8 cellular contexts compared by ENCODE assay signal in the genomic region with DNA sequence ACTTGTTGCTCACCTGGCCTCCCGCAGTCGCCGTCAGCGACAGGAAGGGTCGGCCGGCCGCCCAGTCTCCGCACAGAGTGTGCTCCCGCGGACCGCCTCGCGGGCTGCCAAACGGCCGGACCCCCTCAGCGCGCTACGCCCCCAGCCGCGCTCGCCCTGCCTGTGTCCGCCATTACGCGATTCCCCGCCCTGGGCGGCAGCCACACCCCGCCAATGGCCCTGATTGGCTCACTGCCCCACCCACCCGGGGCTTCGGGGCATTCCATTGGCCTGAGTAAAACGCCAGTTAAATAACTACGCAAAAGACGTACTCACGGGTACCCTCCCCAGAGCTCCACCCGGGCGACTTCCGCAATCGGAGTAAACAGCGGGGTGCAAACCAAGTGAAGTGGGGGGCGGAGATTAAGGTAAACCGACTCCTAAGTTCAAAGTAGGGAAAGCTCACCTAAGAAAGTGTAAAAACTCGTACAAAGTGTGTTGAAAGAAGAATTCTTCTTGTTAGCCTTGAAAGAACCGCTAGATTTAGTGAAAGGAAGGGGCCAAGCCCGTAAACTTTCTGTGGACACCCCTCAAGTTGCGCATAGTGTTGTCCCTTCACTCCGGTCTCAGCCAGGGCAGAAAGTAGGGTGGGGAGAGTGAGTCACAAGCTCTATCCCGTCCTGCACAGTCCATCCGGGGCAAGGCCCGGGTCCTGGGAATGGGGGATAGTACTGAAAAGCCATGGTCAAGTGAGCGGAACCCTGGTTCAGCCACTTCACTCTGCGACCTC. TPM values are rescaled to one million over a fixed set of nuclear protein-coding genes. Genes with fewer than 3 reads are reported as not detected.
DNase-seq lines count a peak whose midpoint lies in the region; ATAC-seq and TF ChIP-seq lines count a peak whose summit lies in the region.

Gene WASF2, minus strand, starts transcription at position 195 of the 769 bp plus-strand sequence. CDS start 61,277 bp downstream, outside the sequence.

- ATAC-seq in GM21737 (IDR thresholded peaks at IDR 0.05; ENCODE audit: unreplicated experiment) (peak; percentile 74), esophagus mucosa (peak; percentile 96)

- peak within 1 kb of the TSS; percentile 91 for H2AFZ ChIP-seq in KMS-11 (ENCODE audit: low read depth)

- peak within 1 kb of the TSS; percentile 86 for H3K27ac ChIP-seq in KMS-11
- peak within 1 kb of the TSS; percentile 98 to 100 (median 99) for H3K27ac ChIP-seq in Peyer's patch
- H3K27ac ChIP-seq in muscle layer of colon (ENCODE audit: low read depth, low read length) = peak within 1 kb of the TSS; percentile 90

- TF ChIP-seq CTCF in KMS-11 (conservative IDR thresholded peaks at IDR 0.05; ENCODE audit: low read depth, low read length) = no peak
- TF ChIP-seq CTCF in Peyer's patch (IDR thresholded peaks at IDR 0.05) = peak in 1 of 6 experiments; percentile 7

- H3K4me3 ChIP-seq in KMS-11 (IDR thresholded peaks at IDR 0.05; ENCODE audit: insufficient read depth, low read depth, low read length) = peak within 1 kb of the TSS; percentile 72
- peak within 1 kb of the TSS; percentile 88 to 100 (median 94) for H3K4me3 ChIP-seq in Peyer's patch
- H3K4me3 ChIP-seq in muscle layer of colon (ENCODE audit: low read depth in 1 of 2, low read length in 2 of 2) = peak within 1 kb of the TSS; percentile 93 to 97

- no peaks in the 10 kb centered on the region for H3K36me3 ChIP-seq in KMS-11 (ENCODE audit: insufficient read depth)
- H3K36me3 ChIP-seq in Peyer's patch = no peaks in the 10 kb centered on the region
- H3K36me3 ChIP-seq in muscle layer of colon (ENCODE audit: insufficient read depth, low read length) = no peaks in the 10 kb centered on the region

- H4K20me1 ChIP-seq in KMS-11 (ENCODE audit: insufficient read depth) = no peaks in the 10 kb centered on the region

- peak; percentile 93 to 97 for TF ChIP-seq POLR2A in Peyer's patch (IDR thresholded peaks at IDR 0.05)

- DNase-seq in DMS53 treated with DMSO at 0.1 percent for 48 hours (lab: John Stamatoyannopoulos, UW; ENCODE audit: unreplicated experiment) = peak; percentile 96
- peak; percentile 97 to 99 (median 97) for DNase-seq in Peyer's patch
- peak; percentile 99 for DNase-seq in activated T-cell treated with anti-CD3 and anti-CD28 coated beads, Interleukin-2, amount 50 U/mL, for 48 hours
- DNase-seq in stimulated activated CD8-positive, alpha-beta memory T cell treated with anti-CD3 and anti-CD28 coated beads, Interleukin-7, amount 100 ng/mL, for 24 hours (ENCODE audit: low read depth) = peak; percentile 94

- peak within 1 kb of the TSS; percentile 63 for H3K4me2 ChIP-seq in KMS-11

- no peaks in the 10 kb centered on the region for H3K9me3 ChIP-seq in Peyer's patch
- H3K9me3 ChIP-seq in muscle layer of colon (ENCODE audit: low read length) = no peaks in the 10 kb centered on the region

- peaks cover 36% of the 10 kb centered on the region for H3K79me2 ChIP-seq in KMS-11 (ENCODE audit: insufficient read depth, low read depth)

- H3K4me1 ChIP-seq in KMS-11 (ENCODE audit: low read depth, poor library complexity, severe bottlenecking) (peaks cover 41% of the 10 kb centered on the region), Peyer's patch (peaks cover 4 to 42% (median 14%) of the 10 kb centered on the region in 4 donors), muscle layer of colon (ENCODE audit: insufficient read depth, low read length) (peaks cover 41% of the 10 kb centered on the region)

- H3K27me3 ChIP-seq in KMS-11 (ENCODE audit: insufficient read depth, low read depth) = no peaks in the 10 kb centered on the region
- H3K27me3 ChIP-seq in Peyer's patch = no peaks in the 10 kb centered on the region
- H3K27me3 ChIP-seq in muscle layer of colon (ENCODE audit: control insufficient read depth in 1 of 2, insufficient read depth in 2 of 2, low read length in 2 of 2) = no peaks in the 10 kb centered on the region

- H3K9ac ChIP-seq in KMS-11 (peak within 1 kb of the TSS; percentile 92), muscle layer of colon (ENCODE audit: low read length) (peak within 1 kb of the TSS; percentile 94)

RNA-seq across cellular contexts. Expression of gene WASF2, which starts in this region (rescaled TPM):
- total RNA-seq in Peyer's patch (10 to 100 TPM; 52.5 to 74.5 (median 57.5) TPM), esophagus mucosa (169 TPM)

Comparison
In these comparisons a context has a peak if more than half of its experiments do, and no peak if none do; other contexts are left out.
1. Peak in every context shown above with its lines: DNase-seq, ATAC-seq, H3K4me3 ChIP-seq and H3K27ac ChIP-seq.